In genomic region chr10:49734676-49735075, GRCh38 we compare ENCODE assay signal across 28 cellular contexts. TPM values are rescaled to one million over a fixed set of nuclear protein-coding genes. Genes with fewer than 3 reads are reported as not detected.
DNase-seq lines count a peak whose midpoint lies in the region; FAIRE-seq and TF ChIP-seq lines count a peak whose summit lies in the region.
"Had no signal": no experiment of that assay in that cellular context is flagged by ENCODE, and none has a peak within 500 bp of the region (broad histone marks: within the 10 kb centered on the region; RNA-seq: fewer than 3 reads in every experiment).

No MANE protein-coding gene starts in this region.

- H3K4me2 ChIP-seq in mammary epithelial cell (ENCODE audit: insufficient read depth, low read depth, low read length), result no peak overlapping the region
- H3K4me2 ChIP-seq: GM23338, smooth muscle cell had no signal

- H3K27ac ChIP-seq in HEK293 (ENCODE audit: extremely low read depth, low read depth, low read length), result no peak overlapping the region
- H3K27ac ChIP-seq in mammary epithelial cell (ENCODE audit: insufficient read depth, low read depth, low read length), result no peak overlapping the region
- H3K27ac ChIP-seq: suprapubic skin, WERI-Rb-1 had no signal

- dilution Hi-C loops in mammary epithelial cell (cut with HindIII; ENCODE audit: low sequenced_read_pairs), result no loop called here

- no peaks in the 10 kb centered on the region for H3K9me3 Mint-ChIP-seq in type B pancreatic cell
- H3K9me3 Mint-ChIP-seq: activated naive CD4-positive, alpha-beta T cell treated with anti-CD3 and anti-CD28 coated beads, Interleukin-2, amount 10 ng/mL, durations not matched to agents 7 days and 5 days; effector memory CD8-positive, alpha-beta T cell; GM23338 had no signal

- 45% methylated on average over 10 of the region's 10 CpGs for WGBS in mammary epithelial cell (ENCODE audit: low coverage, missing lambda C conversion rate)

- in situ Hi-C loops in mammary epithelial cell (cut with MboI; ENCODE audit: low sequenced_read_pairs in 2 of 2), result no loop called here

- TF ChIP-seq CTCF in HEK293 (tag by site-specific recombination; IDR thresholded peaks at IDR 0.05), result no peak
- TF ChIP-seq CTCF in mammary epithelial cell (conservative IDR thresholded peaks at IDR 0.05 in 1 of 2, IDR thresholded peaks at IDR 0.05 in 1 of 2; ENCODE audit: extremely low read depth in 1 of 2, insufficient read depth in 1 of 2, low read depth in 1 of 2, low read length in 2 of 2), result no peak
- TF ChIP-seq CTCF in type B pancreatic cell (conservative IDR thresholded peaks at IDR 0.05), result no peak

- no peaks in the 10 kb centered on the region for H3K27me3 Mint-ChIP-seq in type B pancreatic cell
- H3K27me3 Mint-ChIP-seq: CD4-positive, CD25-positive, alpha-beta regulatory T cell had no signal

- POLR2A ChIA-PET in HEK293 (lab: Yijun Ruan, JAX), result interaction anchor here (1.4 kb wide), 1 partner anchor 13 kb away, joined by 4 read pairs; no protein-coding TSS in a partner anchor

- no peak overlapping the region for H3K27ac Mint-ChIP-seq in type B pancreatic cell
- H3K27ac Mint-ChIP-seq: activated naive CD4-positive, alpha-beta T cell treated with anti-CD3 and anti-CD28 coated beads, Interleukin-2, amount 10 ng/mL, durations not matched to agents 7 days and 5 days; CD4-positive, CD25-positive, alpha-beta regulatory T cell; effector memory CD8-positive, alpha-beta T cell; GM23338; naive thymus-derived CD4-positive, alpha-beta T cell had no signal

- CTCF ChIA-PET in HEK293 (lab: Yijun Ruan, JAX) (no interaction called here), mammary epithelial cell (lab: Charles Lee; ENCODE audit: low non-redundant PET) (no interaction called here)

- BruUV-seq in mammary epithelial cell (replicated peaks; lab: Mats Ljungman, UMichigan), result no TSS peak

- H3K4me1 Mint-ChIP-seq in type B pancreatic cell (ENCODE audit: unreplicated experiment), result no peaks in the 10 kb centered on the region
- H3K4me1 Mint-ChIP-seq: activated naive CD4-positive, alpha-beta T cell treated with anti-CD3 and anti-CD28 coated beads, Interleukin-2, amount 10 ng/mL, durations not matched to agents 7 days and 5 days; CD4-positive, CD25-positive, alpha-beta regulatory T cell; GM23338; naive thymus-derived CD4-positive, alpha-beta T cell had no signal

- H3K4me3 ChIP-seq in HEK293 (ENCODE audit: low read depth, low read length) (no peak overlapping the region), mammary epithelial cell (replicated peaks in 1 of 3; ENCODE audit: insufficient read depth in 1 of 3, low read depth in 2 of 3, low read length in 3 of 3) (no peak overlapping the region)
- H3K4me3 ChIP-seq: GM23338, smooth muscle cell, suprapubic skin had no signal

- intact Hi-C loops in mammary epithelial cell (cut with micrococcal nuclease), result no loop called here

- H3K9ac ChIP-seq in mammary epithelial cell (ENCODE audit: insufficient read depth, low read length), result no peak overlapping the region

- H3K4me1 ChIP-seq in HEK293 (ENCODE audit: control insufficient read depth, insufficient read depth, low read length), result no peaks in the 10 kb centered on the region
- no peaks in the 10 kb centered on the region for H3K4me1 ChIP-seq in mammary epithelial cell (ENCODE audit: insufficient read depth, low read length)
- H3K4me1 ChIP-seq: suprapubic skin had no signal

- peak; percentile 31 for DNase-seq in mammary epithelial cell
- peak; percentile 45 for DNase-seq in kidney tubule cell (ENCODE audit: low spot score)
- peak; percentile 56 for DNase-seq in urothelium cell line (ENCODE audit: low spot score)
- no peak for DNase-seq in GF-D8 (lab: John Stamatoyannopoulos, UW)
- no peak for DNase-seq in type B pancreatic cell (ENCODE audit: extremely low spot score, unreplicated experiment)
- no peak for DNase-seq in activated gamma-delta T cell (lab: John Stamatoyannopoulos, UW)
- DNase-seq: activated CD4-positive, alpha-beta T cell treated with anti-CD3 and anti-CD28 coated beads, Interleukin-2, amount 50 U/mL, for 1 hour; activated naive CD4-positive, alpha-beta T cell treated with anti-CD3 and anti-CD28 coated beads, Interleukin-2, amount 10 ng/mL, durations not matched to agents 7 days and 5 days; amniotic stem cell; CD4-positive, CD25-positive, alpha-beta regulatory T cell; DMS153; effector memory CD8-positive, alpha-beta T cell; KBM-7; naive thymus-derived CD4-positive, alpha-beta T cell; NCI-H2171; NCI-H524; nucleus accumbens; retina; stimulated activated CD4-positive, alpha-beta T cell treated with anti-CD3 and anti-CD28 coated beads, Interleukin-2, amount 100 ng/mL, for 24 hours; T-helper 2 cell; WERI-Rb-1 had no signal

- no peaks in the 10 kb centered on the region for H3K36me3 Mint-ChIP-seq in type B pancreatic cell
- H3K36me3 Mint-ChIP-seq: activated naive CD4-positive, alpha-beta T cell treated with anti-CD3 and anti-CD28 coated beads, Interleukin-2, amount 10 ng/mL, durations not matched to agents 7 days and 5 days; CD4-positive, CD25-positive, alpha-beta regulatory T cell; naive thymus-derived CD4-positive, alpha-beta T cell had no signal

- no peak for FAIRE-seq in urothelium cell line (lab: Jason Lieb, UNC)
- FAIRE-seq: colon, GM18507, HTR-8/SVneo had no signal

- H3K9me3 ChIP-seq in HEK293 (ENCODE audit: control insufficient read depth, insufficient read depth, low read depth, low read length), result no peaks in the 10 kb centered on the region
- H3K9me3 ChIP-seq in mammary epithelial cell (replicated peaks; ENCODE audit: insufficient read depth, low read length), result no peaks in the 10 kb centered on the region
- H3K9me3 ChIP-seq: suprapubic skin had no signal

- H4K20me1 ChIP-seq in mammary epithelial cell (ENCODE audit: insufficient read depth, low read length), result no peaks in the 10 kb centered on the region

- H3K36me3 ChIP-seq in HEK293 (ENCODE audit: control insufficient read depth in 2 of 2, insufficient read depth in 1 of 2, low read length in 2 of 2) (peaks cover 0 to 14% of the 10 kb centered on the region in 2 experiments; a peak in 1 of 3 replicates), mammary epithelial cell (ENCODE audit: insufficient read depth, low read length) (no peaks in the 10 kb centered on the region)
- H3K36me3 ChIP-seq: suprapubic skin, WERI-Rb-1 had no signal

- H3K79me2 ChIP-seq in mammary epithelial cell (ENCODE audit: insufficient read depth, low read length), result no peaks in the 10 kb centered on the region

- no peaks in the 10 kb centered on the region for H3K27me3 ChIP-seq in mammary epithelial cell (ENCODE audit: insufficient read depth, low read length)
- H3K27me3 ChIP-seq: suprapubic skin had no signal

- H3K4me3 Mint-ChIP-seq in type B pancreatic cell, result no peak overlapping the region
- H3K4me3 Mint-ChIP-seq: activated naive CD4-positive, alpha-beta T cell treated with anti-CD3 and anti-CD28 coated beads, Interleukin-2, amount 10 ng/mL, durations not matched to agents 7 days and 5 days; CD4-positive, CD25-positive, alpha-beta regulatory T cell; effector memory CD8-positive, alpha-beta T cell; GM23338 had no signal

- H2AFZ ChIP-seq in mammary epithelial cell (ENCODE audit: low read depth, low read length), result no peak overlapping the region
- H2AFZ ChIP-seq: GM23338 had no signal

TF ChIP-seq in HEK293, 187 proteins besides CTCF, POLR2A, EP300 and RAD21:
- TF ChIP-seq ZNF394 (tag by site-specific recombination; IDR thresholded peaks at IDR 0.05; ENCODE audit: borderline replicate concordance) (peak; percentile 62; the same call in 1 of the 2 replicates), ZNF707 (tag by site-specific recombination; IDR thresholded peaks at IDR 0.05) (no peak)
TF ChIP-seq in HEK293: peak in this region for 1.

RNA-seq across cellular contexts. Expression of gene OGDHL, which starts 27.4 kb away (rescaled TPM):
- under 1 TPM; 0.33 to 0.40 TPM for total RNA-seq in mammary epithelial cell
- 0.53 TPM for polyA plus RNA-seq in mammary epithelial cell
- polyA minus RNA-seq in mammary epithelial cell, result 0.62 TPM
- 12.3 and 15.6 TPM in 2 replicates for total RNA-seq in type B pancreatic cell (ENCODE audit: low replicate concordance)
- total RNA-seq: CD4-positive, CD25-positive, alpha-beta regulatory T cell; naive thymus-derived CD4-positive, alpha-beta T cell had no signal
- polyA plus RNA-seq: CD4-positive, CD25-positive, alpha-beta regulatory T cell; naive thymus-derived CD4-positive, alpha-beta T cell had no signal

RNA-seq across cellular contexts. Expression of gene C10orf53, which starts 55.2 kb away (rescaled TPM):
- total RNA-seq in mammary epithelial cell, result not detected
- not detected for polyA plus RNA-seq in mammary epithelial cell
- polyA minus RNA-seq in mammary epithelial cell, result not detected
- total RNA-seq in type B pancreatic cell (ENCODE audit: low replicate concordance), result not detected in 2 replicates
- total RNA-seq: CD4-positive, CD25-positive, alpha-beta regulatory T cell; GM23338; naive thymus-derived CD4-positive, alpha-beta T cell; smooth muscle cell; suprapubic skin had no signal
- polyA plus RNA-seq: CD4-positive, CD25-positive, alpha-beta regulatory T cell; GM23338; naive thymus-derived CD4-positive, alpha-beta T cell; smooth muscle cell had no signal

Comparison
In these comparisons a context has a peak if more than half of its experiments do, and no peak if none do; other contexts are left out.
1. DNase-seq: peak in mammary epithelial cell (single experiment), kidney tubule cell (single experiment) and urothelium cell line (single experiment); none in GF-D8 (single experiment), type B pancreatic cell (single experiment) and activated gamma-delta T cell (single experiment).